8 cellular contexts compared by ENCODE assay signal in genomic region chr19:1275260-1275975, GRCh38. TPM values are rescaled to one million over a fixed set of nuclear protein-coding genes. Genes with fewer than 3 reads are reported as not detected.
DNase-seq lines count a peak whose midpoint lies in the region; ATAC-seq, FAIRE-seq and TF ChIP-seq lines count a peak whose summit lies in the region.

Gene FAM174C (plus strand): TSS chr19:1275530. CDS start chr19:1275550, 20 bp downstream.

- H3K9ac ChIP-seq in iPS-20b (ENCODE audit: low read depth, low read length): peak within 1 kb of the TSS; percentile 93

- peak; percentile 93 for DNase-seq in NCI-H2196 treated with DMSO at 0.1 percent for 48 hours (lab: John Stamatoyannopoulos, UW; ENCODE audit: unreplicated experiment)
- DNase-seq in T47D (ENCODE audit: low read depth in 1 of 2, low spot score in 1 of 2): peak; percentile 92 to 97
- DNase-seq in small intestine: peak; percentile 95

- H3K27ac ChIP-seq in ACC112 (ENCODE audit: low read depth, low read length): peak within 1 kb of the TSS; percentile 93
- H3K27ac ChIP-seq in VCaP: peak within 1 kb of the TSS; percentile 98
- peak within 1 kb of the TSS; percentile 90 for H3K27ac ChIP-seq in iPS-20b (ENCODE audit: low read length)
- peak within 1 kb of the TSS; percentile 96 to 100 for H3K27ac ChIP-seq in small intestine (ENCODE audit: low read depth in 1 of 2, low read length in 1 of 2)

- H3K4me3 ChIP-seq in ACC112 (ENCODE audit: low read depth, low read length) (peak within 1 kb of the TSS; percentile 89), iPS-20b (ENCODE audit: low read length) (peak within 1 kb of the TSS; percentile 88), small intestine (ENCODE audit: low read depth in 1 of 2, low read length in 2 of 2) (peak within 1 kb of the TSS; percentile 43 to 59)

- no peaks in the 10 kb centered on the region for H3K9me3 ChIP-seq in iPS-20b (ENCODE audit: insufficient read depth, low read depth, low read length)
- no peaks in the 10 kb centered on the region for H3K9me3 ChIP-seq in small intestine (ENCODE audit: control insufficient read depth, low read depth)

- ATAC-seq in GM18873 (IDR thresholded peaks at IDR 0.05; ENCODE audit: low FRiP score, unreplicated experiment) (peak; percentile 57), HG03135 (IDR thresholded peaks at IDR 0.05; ENCODE audit: unreplicated experiment) (peak; percentile 69)

- peaks cover 52% of the 10 kb centered on the region for H3K79me2 ChIP-seq in ACC112 (ENCODE audit: control insufficient read depth, insufficient read depth, low read length, unreplicated experiment)

- no peaks in the 10 kb centered on the region for H3K27me3 ChIP-seq in ACC112 (ENCODE audit: insufficient read depth, low read length)
- no peaks in the 10 kb centered on the region for H3K27me3 ChIP-seq in iPS-20b (ENCODE audit: insufficient read depth, low read length)
- no peaks in the 10 kb centered on the region for H3K27me3 ChIP-seq in small intestine (ENCODE audit: control insufficient read depth in 2 of 2, insufficient read depth in 2 of 2, low read length in 2 of 2)

- peak within 1 kb of the TSS; percentile 38 for H2AFZ ChIP-seq in ACC112 (ENCODE audit: low read length, unreplicated experiment)

- no peak for FAIRE-seq in small intestine (lab: Jason Lieb, UNC)

- in situ Hi-C loops in T47D (cut with HindIII; ENCODE audit: low pct_unique_long_range_greater_than_20kb, low sequenced_read_pairs): no loop called here

- 0% methylated on average over 59 to 98 of the region's 98 CpGs for WGBS in small intestine, 3 donors

- peaks cover 29% of the 10 kb centered on the region for H3K4me1 ChIP-seq in ACC112 (ENCODE audit: control insufficient read depth, insufficient read depth, low read length, unreplicated experiment)
- peaks cover 5% of the 10 kb centered on the region for H3K4me1 ChIP-seq in iPS-20b (ENCODE audit: insufficient read depth, low read length)
- H3K4me1 ChIP-seq in small intestine (ENCODE audit: control insufficient read depth in 2 of 2, insufficient read depth in 1 of 2, low read depth in 1 of 2, low read length in 1 of 2): peaks cover 6% of the 10 kb centered on the region in 2 donors

- TF ChIP-seq CTCF in VCaP (conservative IDR thresholded peaks at IDR 0.05): no peak

- H3K36me3 ChIP-seq in ACC112 (ENCODE audit: insufficient read depth, low read length): peaks cover 29% of the 10 kb centered on the region; the same call in 1 of the 2 replicates
- H3K36me3 ChIP-seq in iPS-20b (ENCODE audit: insufficient read depth, low read depth, low read length): peaks cover 50% of the 10 kb centered on the region
- peaks cover 14 to 30% of the 10 kb centered on the region in 2 donors for H3K36me3 ChIP-seq in small intestine (ENCODE audit: control insufficient read depth in 2 of 2, insufficient read depth in 2 of 2, low read length in 2 of 2)

RNA-seq across cellular contexts. Expression of gene FAM174C, which starts in this region (rescaled TPM):
- polyA plus RNA-seq in small intestine: 100 to 1,000 TPM in 1 of 3 donors, 10 to 100 TPM in 2; 80.6 to 118 (median 84.1) TPM

Comparison
In these comparisons a context has a peak if more than half of its experiments do, and no peak if none do; other contexts are left out.
1. Peak in every context shown above with its lines: DNase-seq, ATAC-seq, H3K4me3 ChIP-seq and H3K27ac ChIP-seq.